8 cellular contexts compared by ENCODE assay signal in the genomic region with DNA sequence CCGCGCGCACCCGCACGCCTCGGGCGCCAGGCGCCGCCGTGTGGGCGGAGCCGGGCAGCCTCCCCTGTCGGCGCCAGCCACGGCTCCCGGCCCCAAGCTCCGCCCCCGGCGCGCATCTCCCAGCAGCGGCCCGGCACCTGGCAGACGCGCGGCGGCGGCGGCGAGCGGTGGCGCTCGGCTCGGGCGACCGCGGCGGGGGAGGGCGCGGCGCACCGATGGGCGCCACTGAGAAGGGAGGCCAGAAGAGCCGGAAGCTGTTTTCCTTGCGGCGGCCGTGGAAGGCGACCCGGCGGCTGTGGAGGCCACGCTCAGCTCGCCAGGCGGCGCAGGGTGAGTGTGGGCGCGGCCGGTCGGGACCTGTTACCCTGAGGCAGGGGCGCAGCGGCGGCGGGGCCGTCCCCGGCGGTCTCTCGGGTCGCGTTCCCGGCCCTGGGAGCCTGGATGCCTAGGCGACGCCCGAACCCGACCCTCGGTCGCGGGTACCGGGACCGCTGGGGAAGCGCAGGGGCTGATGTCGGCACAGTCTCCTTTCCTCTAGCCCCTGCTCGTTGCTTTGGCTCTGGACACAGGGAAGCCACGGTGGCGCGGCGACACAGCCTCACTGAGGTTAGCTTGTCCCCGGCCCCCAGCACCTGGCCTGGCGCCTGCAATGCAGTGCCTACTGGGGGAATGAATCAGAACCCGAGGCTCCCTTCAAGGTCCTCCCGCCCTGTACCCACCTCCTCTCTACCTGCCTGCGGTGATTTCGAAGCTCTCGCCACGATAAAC. TPM values are rescaled to one million over a fixed set of nuclear protein-coding genes. Genes with fewer than 3 reads are reported as not detected.
A peak's percentile ranks its signal among the peaks of the same experiment; 100 is the strongest.
DNase-seq lines count a peak whose midpoint lies in the region; ATAC-seq, FAIRE-seq and TF ChIP-seq lines count a peak whose summit lies in the region.

No MANE protein-coding gene starts in this region.

- peak overlapping the region; percentile 99 for H3K4me2 ChIP-seq in Loucy (ENCODE audit: low read depth, low read length, poor library complexity, severe bottlenecking)

- H3K27me3 ChIP-seq in H7 (ENCODE audit: control insufficient read depth, insufficient read depth, low read length) (peaks cover 18% of the 10 kb centered on the region), Loucy (ENCODE audit: insufficient read depth, low read length, poor library complexity, severe bottlenecking) (no peaks in the 10 kb centered on the region), pancreas (no peaks in the 10 kb centered on the region), transverse colon (peaks cover 9% of the 10 kb centered on the region)

- H3K79me2 ChIP-seq in Loucy (ENCODE audit: insufficient read depth, low read length): peaks cover 13% of the 10 kb centered on the region

- DNase-seq in GM03348 (ENCODE audit: low spot score): peak; percentile 95
- DNase-seq in H7: peak; percentile 96
- DNase-seq in SK-N-DZ (ENCODE audit: low spot score): peak; percentile 69
- DNase-seq in activated naive CD4-positive, alpha-beta T cell treated with anti-CD3 and anti-CD28 coated beads, Interleukin-2, amount 10 ng/mL, durations not matched to agents 7 days and 5 days: peak; percentile 91
- DNase-seq in Right ventricle myocardium inferior (ENCODE audit: missing footprints): peak; percentile 90
- peak; percentile 77 to 95 (median 86) for DNase-seq in pancreas
- DNase-seq in transverse colon: peak; percentile 87

- TF ChIP-seq EP300 in transverse colon (IDR thresholded peaks at IDR 0.05; ENCODE audit: low read depth): no peak

- H3K27ac Mint-ChIP-seq in activated naive CD4-positive, alpha-beta T cell treated with anti-CD3 and anti-CD28 coated beads, Interleukin-2, amount 10 ng/mL, durations not matched to agents 7 days and 5 days: peak overlapping the region; percentile 50

- H3K4me1 Mint-ChIP-seq in activated naive CD4-positive, alpha-beta T cell treated with anti-CD3 and anti-CD28 coated beads, Interleukin-2, amount 10 ng/mL, durations not matched to agents 7 days and 5 days: peaks cover 19% of the 10 kb centered on the region

- H3K4me3 ChIP-seq in H7 (ENCODE audit: insufficient read depth, low read depth, low read length) (peak overlapping the region; percentile 87), Loucy (ENCODE audit: low read length, poor library complexity, severe bottlenecking) (peak overlapping the region; percentile 82), pancreas (peak overlapping the region; percentile 75 to 93 (median 78)), transverse colon (peak overlapping the region; percentile 67 to 83 (median 76))

- H3K36me3 ChIP-seq in H7 (replicated peaks; ENCODE audit: control insufficient read depth, insufficient read depth, low read length) (no peaks in the 10 kb centered on the region), Loucy (ENCODE audit: insufficient read depth, low read length) (no peaks in the 10 kb centered on the region), pancreas (no peaks in the 10 kb centered on the region), transverse colon (no peaks in the 10 kb centered on the region)

- peaks cover 24% of the 10 kb centered on the region for H3K27me3 Mint-ChIP-seq in activated naive CD4-positive, alpha-beta T cell treated with anti-CD3 and anti-CD28 coated beads, Interleukin-2, amount 10 ng/mL, durations not matched to agents 7 days and 5 days

- H3K4me1 ChIP-seq in Loucy (ENCODE audit: insufficient read depth, low read length, poor library complexity, severe bottlenecking): peaks cover 29% of the 10 kb centered on the region
- peaks cover 0 to 9% (median 0%) of the 10 kb centered on the region in 3 donors for H3K4me1 ChIP-seq in pancreas
- H3K4me1 ChIP-seq in transverse colon: peaks cover 0 to 17% (median 14%) of the 10 kb centered on the region in 4 donors

- H3K9ac ChIP-seq in Loucy (ENCODE audit: low read depth, low read length, poor library complexity, severe bottlenecking): peak overlapping the region; percentile 81

- H3K9me3 Mint-ChIP-seq in activated naive CD4-positive, alpha-beta T cell treated with anti-CD3 and anti-CD28 coated beads, Interleukin-2, amount 10 ng/mL, durations not matched to agents 7 days and 5 days: no peaks in the 10 kb centered on the region

- H3K27ac ChIP-seq in pancreas (peak overlapping the region in 2 of 4 donors; percentile 44 to 69), transverse colon (peak overlapping the region; percentile 44 to 73 (median 62))

- ATAC-seq in Right ventricle myocardium inferior (peak; percentile 95), pancreas (peak; percentile 94 to 97 (median 96))

- intact Hi-C loops in Right ventricle myocardium inferior (cut with DNase I): no loop called here
- intact Hi-C loops in pancreas (cut with DNase I): no loop called here
- intact Hi-C loops in transverse colon (cut with DNase I; ENCODE audit: low total_unique reads): no loop called here

- WGBS in pancreas, 2 donors: 0% methylated on average over 72 to 92 of the region's 92 CpGs
- 0 to 1% methylated on average over 3 to 78 of the region's 92 CpGs for WGBS in transverse colon (ENCODE audit: low coverage in 1 of 2), 2 donors

- no peaks in the 10 kb centered on the region for H3K9me2 ChIP-seq in Loucy (replicated peaks; ENCODE audit: low read depth, low read length)

- FAIRE-seq in pancreas (lab: Jason Lieb, UNC): no peak

- H3K9me3 ChIP-seq in Loucy (ENCODE audit: insufficient read depth, low read depth, low read length) (no peaks in the 10 kb centered on the region), pancreas (no peaks in the 10 kb centered on the region), transverse colon (no peaks in the 10 kb centered on the region)

- in situ Hi-C loops in transverse colon (cut with MboI; ENCODE audit: low pct_ligation_motif_present in 1 of 4, low pct_unique_long_range_greater_than_20kb in 1 of 4, low sequenced_read_pairs in 3 of 4): loop anchor here in 1 of 4 donors (25.0 kb wide), 1 partner anchor 983 kb away; no protein-coding TSS in a partner anchor

- H2AFZ ChIP-seq in Loucy (ENCODE audit: low read length): peak overlapping the region; percentile 93

- CTCF ChIA-PET in activated naive CD4-positive, alpha-beta T cell treated with anti-CD3 and anti-CD28 coated beads, Interleukin-2, amount 10 ng/mL, durations not matched to agents 7 days and 5 days (lab: Charles Lee): interaction anchor here (0.6 to 1.7 kb wide), 8 partner anchors 14 to 574 kb away, joined by 3 to 9 read pairs (median 3); no protein-coding TSS in a partner anchor

- TF ChIP-seq CTCF in Loucy (conservative IDR thresholded peaks at IDR 0.05; ENCODE audit: low read length): 0 out of 2 replicates have a peak, but pooled peaks have one; percentile 22
- TF ChIP-seq CTCF in pancreas (IDR thresholded peaks at IDR 0.05): no peak
- TF ChIP-seq CTCF in transverse colon (IDR thresholded peaks at IDR 0.05): peak in 1 of 5 experiments; percentile 3

- TF ChIP-seq POLR2A in transverse colon (IDR thresholded peaks at IDR 0.05): no peak

- H4K20me1 ChIP-seq in Loucy (ENCODE audit: insufficient read depth, low read length, poor library complexity, severe bottlenecking): no peaks in the 10 kb centered on the region

- H3K36me3 Mint-ChIP-seq in activated naive CD4-positive, alpha-beta T cell treated with anti-CD3 and anti-CD28 coated beads, Interleukin-2, amount 10 ng/mL, durations not matched to agents 7 days and 5 days: no peaks in the 10 kb centered on the region

- peak overlapping the region; percentile 79 for H3K4me3 Mint-ChIP-seq in activated naive CD4-positive, alpha-beta T cell treated with anti-CD3 and anti-CD28 coated beads, Interleukin-2, amount 10 ng/mL, durations not matched to agents 7 days and 5 days

- H3F3A ChIP-seq in Loucy (ENCODE audit: low read depth): no peaks in the 10 kb centered on the region

RNA-seq across cellular contexts. Expression of a gene that starts 54.8 kb away (rescaled TPM):
- 7.3 and 10.9 TPM in 2 replicates for total RNA-seq in H7 (2014; rRNA removed; shearing (Covaris generic))
- polyA plus RNA-seq in SK-N-DZ (2014; cell fraction: cytosol; rRNA removed): 10.4 and 15.6 TPM in 2 replicates
- polyA plus RNA-seq in SK-N-DZ (2014; cell fraction: nucleus; rRNA removed): 7.0 and 13.9 TPM in 2 replicates
- total RNA-seq in Right ventricle myocardium inferior (2.0 TPM), pancreas (1 to 10 TPM in 5 of 6 donors, under 1 TPM in 1; 0.88 to 2.8 (median 1.9) TPM), transverse colon (1 to 10 TPM in 3 of 4 donors, under 1 TPM in 1; 0.40 to 2.7 (median 1.7) TPM)
- 1 to 10 TPM in 1 of 2 donors, under 1 TPM in 1; 0.46 to 4.3 TPM for polyA plus RNA-seq in pancreas
